10 cellular contexts compared by ENCODE assay signal in genomic region chr9:37370968-37371563, GRCh38. TPM values are rescaled to one million over a fixed set of nuclear protein-coding genes. Genes with fewer than 3 reads are reported as not detected.
DNase-seq lines count a peak whose midpoint lies in the region; ATAC-seq and TF ChIP-seq lines count a peak whose summit lies in the region.
"Had no signal": no experiment of that assay in that cellular context is flagged by ENCODE, and none has a peak within 500 bp of the region (broad histone marks: within the 10 kb centered on the region; RNA-seq: fewer than 3 reads in every experiment).

No MANE protein-coding gene starts in this region.

- intact Hi-C loops in tibial artery (cut with DNase I; ENCODE audit: low total_unique reads) = no loop called here
- intact Hi-C loops in upper lobe of right lung (cut with DNase I) = no loop called here

- no peak overlapping the region for H3K27ac ChIP-seq in tibial artery
- H3K27ac ChIP-seq in upper lobe of right lung = no peak overlapping the region
- H3K27ac ChIP-seq in SJCRH30 = no peak overlapping the region

- H3K27me3 ChIP-seq in tibial artery (no peaks in the 10 kb centered on the region), upper lobe of right lung (no peaks in the 10 kb centered on the region), SJCRH30 (no peaks in the 10 kb centered on the region)

- H3K36me3 ChIP-seq in tibial artery (no peaks in the 10 kb centered on the region), upper lobe of right lung (no peaks in the 10 kb centered on the region), SJCRH30 (no peaks in the 10 kb centered on the region)

- DNase-seq in islet precursor cell (peak; percentile 37), medulla oblongata (ENCODE audit: extremely low spot score) (no peak), tibial artery (no peak), upper lobe of right lung (no peak), SJCRH30 (no peak)
- DNase-seq: activated CD4-positive, alpha-beta memory T cell treated with anti-CD3 and anti-CD28 coated beads, Interleukin-2, amount 10 ng/mL, durations not matched to agents 7 days and 5 days; NCI-H524 had no signal

- no peak for TF ChIP-seq CTCF in tibial artery (IDR thresholded peaks at IDR 0.05)
- no peak for TF ChIP-seq CTCF in upper lobe of right lung (IDR thresholded peaks at IDR 0.05)

- ATAC-seq in GM18858 (IDR thresholded peaks at IDR 0.05; ENCODE audit: unreplicated experiment) (peak; percentile 57), GM21526 (IDR thresholded peaks at IDR 0.05; ENCODE audit: low FRiP score, unreplicated experiment) (peak; percentile 70), HG03342 (IDR thresholded peaks at IDR 0.05; ENCODE audit: unreplicated experiment) (peak; percentile 65), upper lobe of right lung (no peak)

- no peaks in the 10 kb centered on the region for H3K4me1 ChIP-seq in tibial artery
- no peaks in the 10 kb centered on the region for H3K4me1 ChIP-seq in upper lobe of right lung
- H3K4me1 ChIP-seq in SJCRH30 = no peaks in the 10 kb centered on the region

- H3K9me3 ChIP-seq in tibial artery = no peaks in the 10 kb centered on the region
- no peaks in the 10 kb centered on the region for H3K9me3 ChIP-seq in upper lobe of right lung
- no peaks in the 10 kb centered on the region for H3K9me3 ChIP-seq in SJCRH30 (replicated peaks)

- H3K4me3 ChIP-seq in tibial artery (no peak overlapping the region), upper lobe of right lung (no peak overlapping the region), SJCRH30 (no peak overlapping the region)

RNA-seq across cellular contexts. Expression of gene GRHPR, which starts 51.4 kb away (rescaled TPM):
- total RNA-seq in upper lobe of right lung = 65.0 TPM
- 71.3 and 71.9 TPM in 2 replicates for total RNA-seq in SJCRH30 (2014; rRNA removed; shearing (Covaris generic))
